In genomic region chr11:66222358-66223149, GRCh38 we compare ENCODE assay signal across 7 cellular contexts. TPM values are rescaled to one million over a fixed set of nuclear protein-coding genes. Genes with fewer than 3 reads are reported as not detected.
DNase-seq lines count a peak whose midpoint lies in the region; ATAC-seq and TF ChIP-seq lines count a peak whose summit lies in the region.

No MANE protein-coding gene starts in this region.

- H3K9me3 ChIP-seq in adipocyte (ENCODE audit: control insufficient read depth, low read length) (no peaks in the 10 kb centered on the region), heart right ventricle (no peaks in the 10 kb centered on the region)

- no peak overlapping the region for H3K9ac ChIP-seq in adipocyte (ENCODE audit: low read length)

- peak; percentile 81 for ATAC-seq in GM18505 (IDR thresholded peaks at IDR 0.05; ENCODE audit: unreplicated experiment)
- peak; percentile 87 for ATAC-seq in HG02943 (IDR thresholded peaks at IDR 0.05; ENCODE audit: low read depth, unreplicated experiment)
- ATAC-seq in T-cell (replicated peaks in 1 of 4) = peak; percentile 93 to 98 (median 96)
- ATAC-seq in heart right ventricle = peak; percentile 82 to 92 (median 88)

- H3K27ac ChIP-seq in heart right ventricle = peak overlapping the region in 1 of 10 donors; percentile 40

- DNase-seq in NCI-H1694 treated with DMSO at 0.1 percent for 48 hours (lab: John Stamatoyannopoulos, UW) = peak; percentile 75
- peak; percentile 76 to 95 (median 93) for DNase-seq in T-cell
- DNase-seq in adipocyte (ENCODE audit: low read depth) = peak; percentile 96
- DNase-seq in heart right ventricle = peak; percentile 81 to 88
- DNase-seq in renal cortical epithelial cell (ENCODE audit: low read depth) = peak; percentile 89

- peaks cover 42% of the 10 kb centered on the region for H3K36me3 Mint-ChIP-seq in T-cell

- no peak for TF ChIP-seq POLR2A in GM18505 (IDR thresholded peaks at IDR 0.05; ENCODE audit: borderline replicate concordance, extremely low read depth, insufficient read depth, insufficient read length)

- H3K36me3 ChIP-seq in adipocyte (ENCODE audit: control insufficient read depth, insufficient read depth, low read length, severe bottlenecking) (peaks cover 40% of the 10 kb centered on the region), heart right ventricle (peaks cover 0 to 86% (median 21%) of the 10 kb centered on the region in 9 donors)

- POLR2A ChIA-PET in T-cell (lab: Charles Lee) = interaction anchor here in 1 of 2 donors (0.7 kb wide), 1 partner anchor 183 kb away, joined by 12 read pairs; no protein-coding TSS in a partner anchor

- H3K4me3 ChIP-seq in adipocyte (ENCODE audit: low read length) (no peak overlapping the region), heart right ventricle (no peak overlapping the region)

- H3K4me1 ChIP-seq in adipocyte (ENCODE audit: control insufficient read depth, insufficient read depth, low read length) (no peaks in the 10 kb centered on the region), heart right ventricle (peaks cover 0 to 10% (median 0%) of the 10 kb centered on the region in 9 donors)

- H3K27me3 ChIP-seq in adipocyte (replicated peaks; ENCODE audit: control insufficient read depth, insufficient read depth, low read length) (no peaks in the 10 kb centered on the region), heart right ventricle (no peaks in the 10 kb centered on the region)

- intact Hi-C loops in heart right ventricle (cut with DNase I) = loop anchor here in 8 of 10 donors (1.0 to 10.0 kb wide), 9 partner anchors 36 to 105 kb away; partner anchors contain the start of gene YIF1A (in 2 of the 8)

- peak; percentile 98 to 100 (median 99) for TF ChIP-seq CTCF in heart right ventricle (IDR thresholded peaks at IDR 0.05)

- WGBS in heart right ventricle, 2 donors = 25% methylated on average over 21 of the region's 21 CpGs

- peaks cover 11 to 20% (median 14%) of the 10 kb centered on the region in 3 donors for H3K4me1 Mint-ChIP-seq in T-cell

- no peaks in the 10 kb centered on the region for H3K9me3 Mint-ChIP-seq in T-cell

- CTCF ChIA-PET in T-cell (lab: Charles Lee) = interaction anchor here (0.5 to 1.4 kb wide), 12 partner anchors 9 to 1951 kb away, joined by 3 to 13 read pairs (median 4); partner anchors contain the start of genes MUS81 (in 1 of the 2), PELI3 (in 1 of the 2) and YIF1A (in 1 of the 2)

- no peaks in the 10 kb centered on the region for H3K27me3 Mint-ChIP-seq in T-cell

- no peak overlapping the region for H3K4me3 Mint-ChIP-seq in T-cell

- peak overlapping the region; percentile 80 to 86 for H3K27ac Mint-ChIP-seq in T-cell

RNA-seq across cellular contexts. Expression of gene KLC2, which starts 34.9 kb away (rescaled TPM):
- total RNA-seq in T-cell = 10 to 100 TPM; 36.9 to 52.9 (median 43.9) TPM
- 10 to 100 TPM; 24.4 to 46.8 (median 33.4) TPM for total RNA-seq in heart right ventricle
- 10 to 100 TPM; 36.1 to 36.3 TPM for polyA plus RNA-seq in heart right ventricle
- 12.0 and 33.4 TPM in 2 replicates for total RNA-seq in renal cortical epithelial cell

RNA-seq across cellular contexts. Expression of gene RAB1B, which starts 45.9 kb away (rescaled TPM):
- total RNA-seq in T-cell = 10 to 100 TPM; 60.7 to 98.8 (median 95.2) TPM
- 100 to 1,000 TPM; 117 to 153 (median 132) TPM for total RNA-seq in heart right ventricle
- 100 to 1,000 TPM; 129 to 132 TPM for polyA plus RNA-seq in heart right ventricle
- total RNA-seq in renal cortical epithelial cell = 87.3 and 140 TPM in 2 replicates

RNA-seq across cellular contexts. Expression of gene CNIH2, which starts 55.4 kb away (rescaled TPM):
- total RNA-seq in T-cell (1 to 10 TPM; 1.9 to 9.9 (median 2.7) TPM), heart right ventricle (under 1 TPM in 3 of 10 donors, not detected in 7; 0.45 to 0.57 (median 0.49) TPM), renal cortical epithelial cell (0.15 TPM in 1 of 2 replicates, not detected in the other)
- polyA plus RNA-seq in heart right ventricle = under 1 TPM; 0.06 to 0.44 TPM
